Comparison of ENCODE assay signal across 15 cellular contexts in genomic region chr12:56186957-56187356, GRCh38. TPM values are rescaled to one million over a fixed set of nuclear protein-coding genes. Genes with fewer than 3 reads are reported as not detected.
DNase-seq lines count a peak whose midpoint lies in the region; ATAC-seq and TF ChIP-seq lines count a peak whose summit lies in the region.
"Had no signal": no experiment of that assay in that cellular context is flagged by ENCODE, and none has a peak within 500 bp of the region (broad histone marks: within the 10 kb centered on the region; RNA-seq: fewer than 3 reads in every experiment).

No MANE protein-coding gene starts in this region.

- H3K36me3 Mint-ChIP-seq in GM23338 (ENCODE audit: low read depth) = peaks cover 66% of the 10 kb centered on the region
- H3K36me3 Mint-ChIP-seq in activated T-helper 1 cell treated with anti-CD3 and anti-CD28 coated beads, Interleukin-12 subunit alpha, Interleukin-12 subunit beta, Interleukin-2, Interleukin-4 antibody, amounts not matched to agents 30 ng/mL and 10 ng/mL and 1 ng/mL, durations not matched to agents 14 hours and 24 hours and 36 hours (ENCODE audit: low read depth) = peaks cover 24% of the 10 kb centered on the region
- H3K36me3 Mint-ChIP-seq in nephron progenitor cell (ENCODE audit: low read depth) = peaks cover 40% of the 10 kb centered on the region

- TF ChIP-seq POLR2A in upper lobe of left lung (IDR thresholded peaks at IDR 0.05) = no peak

- H3K9me3 Mint-ChIP-seq in GM23338 (peaks cover 6% of the 10 kb centered on the region; the same call in 2 of the 3 replicates), nephron progenitor cell (no peaks in the 10 kb centered on the region)
- no peaks in the 10 kb centered on the region for H3K9me3 Mint-ChIP-seq in activated T-helper 1 cell treated with anti-CD3 and anti-CD28 coated beads, Interleukin-12 subunit alpha, Interleukin-12 subunit beta, Interleukin-2, Interleukin-4 antibody, amounts not matched to agents 30 ng/mL and 10 ng/mL and 1 ng/mL, durations not matched to agents 14 hours and 24 hours and 36 hours

- CTCF ChIA-PET in SK-N-SH (lab: Yijun Ruan, JAX) = interaction anchor here (1.0 to 13.8 kb wide), 6 partner anchors 8 to 64 kb away, joined by 3 to 272 read pairs (median 50); partner anchors contain the start of genes ESYT1, MYL6B, RNF41 and RPL41

- H3K4me2 ChIP-seq in SK-N-SH (peak overlapping the region; percentile 85), GM23338 (peak overlapping the region; percentile 97; the same call in 1 of the 2 replicates)

- no peak for ATAC-seq in SK-N-SH treated with all-trans-retinoic acid at 6 μM for 48 hours
- ATAC-seq in GM23338 = no peak
- ATAC-seq in upper lobe of left lung (ENCODE audit: low FRiP score in 2 of 2) = no peak

- TF ChIP-seq EP300 in SK-N-SH (IDR thresholded peaks at IDR 0.05; ENCODE audit: borderline replicate concordance in 1 of 2, low read depth in 1 of 2, low read length in 1 of 2) = no peak
- TF ChIP-seq EP300 in upper lobe of left lung (IDR thresholded peaks at IDR 0.05) = no peak

- H3K9me2 ChIP-seq in SK-N-SH (no peaks in the 10 kb centered on the region), GM23338 (ENCODE audit: insufficient read depth) (no peaks in the 10 kb centered on the region)

- no peaks in the 10 kb centered on the region for H3K9me3 ChIP-seq in SK-N-SH
- no peaks in the 10 kb centered on the region for H3K9me3 ChIP-seq in upper lobe of left lung
- H3K9me3 ChIP-seq: breast epithelium, testis had no signal

- H3K4me1 ChIP-seq in SK-N-SH (ENCODE audit: control insufficient read depth in 1 of 2, insufficient read depth in 2 of 2, low read depth in 1 of 2, low read length in 1 of 2) (peaks cover 8 to 13% of the 10 kb centered on the region in 2 experiments; a peak in 2 of 4 replicates), GM23338 (ENCODE audit: insufficient read depth) (peaks cover 12% of the 10 kb centered on the region), upper lobe of left lung (peaks cover 16 to 31% (median 23%) of the 10 kb centered on the region in 4 donors)

- H3K4me3 ChIP-seq in SK-N-SH (ENCODE audit: low read depth in 2 of 2, low read length in 1 of 2) = no peak overlapping the region; a peak in 1 of 4 replicates
- peak overlapping the region; percentile 100 for H3K4me3 ChIP-seq in GM23338
- no peak overlapping the region for H3K4me3 ChIP-seq in upper lobe of left lung
- H3K4me3 ChIP-seq: testis had no signal

- TF ChIP-seq CTCF in SK-N-SH (IDR thresholded peaks at IDR 0.05) = no peak
- no peak for TF ChIP-seq CTCF in GM23338 (conservative IDR thresholded peaks at IDR 0.05; ENCODE audit: low read depth in 2 of 2)
- no peak for TF ChIP-seq CTCF in nephron progenitor cell (IDR thresholded peaks at IDR 0.05)
- TF ChIP-seq CTCF in upper lobe of left lung (IDR thresholded peaks at IDR 0.05) = no peak

- peaks cover 15% of the 10 kb centered on the region for H3K27me3 Mint-ChIP-seq in GM23338 (ENCODE audit: insufficient read depth, low read depth, poor library complexity)
- peaks cover 2% of the 10 kb centered on the region for H3K27me3 Mint-ChIP-seq in activated T-helper 1 cell treated with anti-CD3 and anti-CD28 coated beads, Interleukin-12 subunit alpha, Interleukin-12 subunit beta, Interleukin-2, Interleukin-4 antibody, amounts not matched to agents 30 ng/mL and 10 ng/mL and 1 ng/mL, durations not matched to agents 14 hours and 24 hours and 36 hours (ENCODE audit: insufficient read depth)
- H3K27me3 Mint-ChIP-seq in nephron progenitor cell (ENCODE audit: low read depth, poor library complexity) = peaks cover 4% of the 10 kb centered on the region

- H3F3A ChIP-seq in SK-N-SH (replicated peaks; ENCODE audit: insufficient read depth) (peaks cover 9% of the 10 kb centered on the region), GM23338 (replicated peaks; ENCODE audit: low read depth) (peaks cover 23% of the 10 kb centered on the region; the same call in 1 of the 2 replicates)

- intact Hi-C loops in activated T-helper 1 cell treated with anti-CD3 and anti-CD28 coated beads, Interleukin-12 subunit alpha, Interleukin-12 subunit beta, Interleukin-2, Interleukin-4 antibody, amounts not matched to agents 30 ng/mL and 10 ng/mL and 1 ng/mL, durations not matched to agents 14 hours and 24 hours and 36 hours (cut with micrococcal nuclease) = loop anchor here (10.0 kb wide), 1 partner anchor 142 kb away; the partner anchor contains the start of gene RPS26

- H3K36me3 ChIP-seq in SK-N-SH (replicated peaks in 1 of 2; ENCODE audit: control insufficient read depth in 1 of 2, insufficient read depth in 2 of 2, low read length in 1 of 2) (peaks cover 28 to 48% of the 10 kb centered on the region in 2 experiments), GM23338 (ENCODE audit: insufficient read depth) (peaks cover 46% of the 10 kb centered on the region), upper lobe of left lung (peaks cover 16 to 45% (median 38%) of the 10 kb centered on the region in 4 donors)

- H3K4me1 Mint-ChIP-seq in GM23338 (peaks cover 21% of the 10 kb centered on the region), nephron progenitor cell (peaks cover 31% of the 10 kb centered on the region)
- peaks cover 43% of the 10 kb centered on the region for H3K4me1 Mint-ChIP-seq in activated T-helper 1 cell treated with anti-CD3 and anti-CD28 coated beads, Interleukin-12 subunit alpha, Interleukin-12 subunit beta, Interleukin-2, Interleukin-4 antibody, amounts not matched to agents 30 ng/mL and 10 ng/mL and 1 ng/mL, durations not matched to agents 14 hours and 24 hours and 36 hours (ENCODE audit: low read depth)

- peaks cover 8% of the 10 kb centered on the region for H4K20me1 ChIP-seq in SK-N-SH (ENCODE audit: insufficient read depth)
- peaks cover 20% of the 10 kb centered on the region for H4K20me1 ChIP-seq in GM23338 (replicated peaks; ENCODE audit: insufficient read depth)

- H2AFZ ChIP-seq in SK-N-SH (ENCODE audit: low read depth) = no peak overlapping the region
- H2AFZ ChIP-seq in GM23338 = no peak overlapping the region

- H3K4me3 Mint-ChIP-seq in GM23338 (peak overlapping the region; percentile 37; the same call in 2 of the 3 replicates), nephron progenitor cell (peak overlapping the region; percentile 92)
- peak overlapping the region; percentile 95 for H3K4me3 Mint-ChIP-seq in activated T-helper 1 cell treated with anti-CD3 and anti-CD28 coated beads, Interleukin-12 subunit alpha, Interleukin-12 subunit beta, Interleukin-2, Interleukin-4 antibody, amounts not matched to agents 30 ng/mL and 10 ng/mL and 1 ng/mL, durations not matched to agents 14 hours and 24 hours and 36 hours

- 0 out of 2 replicates have a peak overlapping the region, but pooled peaks have one; percentile 32 for H3K27ac Mint-ChIP-seq in GM23338
- no peak overlapping the region for H3K27ac Mint-ChIP-seq in activated T-helper 1 cell treated with anti-CD3 and anti-CD28 coated beads, Interleukin-12 subunit alpha, Interleukin-12 subunit beta, Interleukin-2, Interleukin-4 antibody, amounts not matched to agents 30 ng/mL and 10 ng/mL and 1 ng/mL, durations not matched to agents 14 hours and 24 hours and 36 hours
- H3K27ac Mint-ChIP-seq in nephron progenitor cell = no peak overlapping the region

- no peak overlapping the region for H3K27ac ChIP-seq in SK-N-SH (ENCODE audit: low read depth in 2 of 2, low read length in 1 of 2)
- H3K27ac ChIP-seq in GM23338 (ENCODE audit: low read depth) = peak overlapping the region; percentile 69; the same call in 1 of the 2 replicates
- peak overlapping the region in 1 of 4 donors; percentile 90 for H3K27ac ChIP-seq in upper lobe of left lung

- TF ChIP-seq RAD21 in SK-N-SH (IDR thresholded peaks at IDR 0.05; ENCODE audit: low read length) = no peak

- no peak overlapping the region for H3K9ac ChIP-seq in SK-N-SH

- H3K79me2 ChIP-seq in SK-N-SH (ENCODE audit: insufficient read depth) = peaks cover 60% of the 10 kb centered on the region
- peaks cover 35% of the 10 kb centered on the region for H3K79me2 ChIP-seq in GM23338 (replicated peaks; ENCODE audit: insufficient read depth)

- WGBS in SK-N-SH (ENCODE audit: low lambda C conversion rate) = 98% methylated on average over 2 of the region's 2 CpGs
- 41 to 46% methylated on average over 2 of the region's 2 CpGs for WGBS in upper lobe of left lung, 2 donors

- POLR2A ChIA-PET in SK-N-SH (lab: Yijun Ruan, JAX) = no interaction called here

- no peak for DNase-seq in SK-N-SH
- no peak for DNase-seq in GM23338 (ENCODE audit: low spot score)
- no peak for DNase-seq in activated T-helper 1 cell treated with anti-CD3 and anti-CD28 coated beads, Interleukin-12 subunit alpha, Interleukin-12 subunit beta, Interleukin-2, Interleukin-4 antibody, amounts not matched to agents 30 ng/mL and 10 ng/mL and 1 ng/mL, durations not matched to agents 14 hours and 24 hours and 36 hours (ENCODE audit: low spot score)
- no peak for DNase-seq in nephron progenitor cell
- no peak for DNase-seq in SW480 (ENCODE audit: low spot score)
- DNase-seq in NCI-H446 (lab: John Stamatoyannopoulos, UW) = no peak
- no peak for DNase-seq in upper lobe of left lung
- DNase-seq: 8988T; effector CD8-positive, alpha-beta T cell; NCI-H1436 treated with DMSO at 0.1 percent for 48 hours; NCI-H524; RPMI8226; testis had no signal

- H3K27me3 ChIP-seq in SK-N-SH (ENCODE audit: insufficient read depth) (no peaks in the 10 kb centered on the region), GM23338 (ENCODE audit: insufficient read depth) (no peaks in the 10 kb centered on the region), upper lobe of left lung (no peaks in the 10 kb centered on the region)
- H3K27me3 ChIP-seq: breast epithelium, testis had no signal

RNA-seq across cellular contexts. Expression of gene SMARCC2, which starts 2.3 kb away (rescaled TPM):
- 64.3 and 73.0 TPM in 2 replicates for polyA plus RNA-seq in SK-N-SH (2012; rRNA removed)
- 41.9 and 47.1 TPM in 2 replicates for polyA plus RNA-seq in SK-N-SH (2012; cell fraction: cytosol; rRNA removed)
- polyA plus RNA-seq in SK-N-SH (2012; cell fraction: nucleus; rRNA removed) = 145 and 203 TPM in 2 replicates
- 40.4 and 44.5 TPM in 2 replicates for total RNA-seq in GM23338 (2014; rRNA removed; shearing (Covaris generic))
- 52.1 and 68.3 TPM in 2 replicates for polyA plus RNA-seq in GM23338 (2016; fragmentation: Nextera tagmentation; extraction: Ambion mirVana)
- total RNA-seq in activated T-helper 1 cell treated with anti-CD3 and anti-CD28 coated beads, Interleukin-12 subunit alpha, Interleukin-12 subunit beta, Interleukin-2, Interleukin-4 antibody, amounts not matched to agents 30 ng/mL and 10 ng/mL and 1 ng/mL, durations not matched to agents 14 hours and 24 hours and 36 hours = 124 and 132 TPM in 2 replicates
- 100 to 1,000 TPM in 2 of 6 donors, 10 to 100 TPM in 4; 71.4 to 258 (median 93.9) TPM for total RNA-seq in upper lobe of left lung

RNA-seq across cellular contexts. Expression of gene MYL6, which starts 28.8 kb away (rescaled TPM):
- polyA plus RNA-seq in SK-N-SH (2012; rRNA removed) (4,697 and 4,711 TPM in 2 replicates), GM23338 (2016; fragmentation: Nextera tagmentation; extraction: Ambion mirVana) (1,545 and 1,548 TPM in 2 replicates)
- polyA plus RNA-seq in SK-N-SH (2012; cell fraction: cytosol; rRNA removed) = 5,071 and 5,786 TPM in 2 replicates
- polyA plus RNA-seq in SK-N-SH (2012; cell fraction: nucleus; rRNA removed) = 2,747 and 3,220 TPM in 2 replicates
- total RNA-seq in GM23338 (2014; rRNA removed; shearing (Covaris generic)) = 1,092 and 1,271 TPM in 2 replicates
- 786 and 802 TPM in 2 replicates for total RNA-seq in activated T-helper 1 cell treated with anti-CD3 and anti-CD28 coated beads, Interleukin-12 subunit alpha, Interleukin-12 subunit beta, Interleukin-2, Interleukin-4 antibody, amounts not matched to agents 30 ng/mL and 10 ng/mL and 1 ng/mL, durations not matched to agents 14 hours and 24 hours and 36 hours
- total RNA-seq in upper lobe of left lung = 1,000 to 10,000 TPM in 5 of 6 donors, 100 to 1,000 TPM in 1; 665 to 1,935 (median 1,528) TPM

RNA-seq across cellular contexts. Expression of gene MYL6B, which starts 34.6 kb away (rescaled TPM):
- 203 and 234 TPM in 2 replicates for polyA plus RNA-seq in SK-N-SH (2012; rRNA removed)
- 217 and 220 TPM in 2 replicates for polyA plus RNA-seq in SK-N-SH (2012; cell fraction: cytosol; rRNA removed)
- 99.3 and 133 TPM in 2 replicates for polyA plus RNA-seq in SK-N-SH (2012; cell fraction: nucleus; rRNA removed)
- total RNA-seq in GM23338 (2014; rRNA removed; shearing (Covaris generic)) = 96.9 and 103 TPM in 2 replicates
- polyA plus RNA-seq in GM23338 (2016; fragmentation: Nextera tagmentation; extraction: Ambion mirVana) = 164 and 170 TPM in 2 replicates
- total RNA-seq in activated T-helper 1 cell treated with anti-CD3 and anti-CD28 coated beads, Interleukin-12 subunit alpha, Interleukin-12 subunit beta, Interleukin-2, Interleukin-4 antibody, amounts not matched to agents 30 ng/mL and 10 ng/mL and 1 ng/mL, durations not matched to agents 14 hours and 24 hours and 36 hours = 58.8 and 67.6 TPM in 2 replicates
- 10 to 100 TPM; 10.5 to 38.4 (median 29.1) TPM for total RNA-seq in upper lobe of left lung

RNA-seq across cellular contexts. Expression of gene RNF41, which starts 34.8 kb away (rescaled TPM):
- polyA plus RNA-seq in SK-N-SH (2012; rRNA removed) (127 and 147 TPM in 2 replicates), GM23338 (2016; fragmentation: Nextera tagmentation; extraction: Ambion mirVana) (14.8 and 15.3 TPM in 2 replicates)
- polyA plus RNA-seq in SK-N-SH (2012; cell fraction: cytosol; rRNA removed) = 76.4 and 113 TPM in 2 replicates
- polyA plus RNA-seq in SK-N-SH (2012; cell fraction: nucleus; rRNA removed) = 99.8 and 124 TPM in 2 replicates
- total RNA-seq in GM23338 (2014; rRNA removed; shearing (Covaris generic)) = 68.2 and 77.1 TPM in 2 replicates
- 46.9 and 47.2 TPM in 2 replicates for total RNA-seq in activated T-helper 1 cell treated with anti-CD3 and anti-CD28 coated beads, Interleukin-12 subunit alpha, Interleukin-12 subunit beta, Interleukin-2, Interleukin-4 antibody, amounts not matched to agents 30 ng/mL and 10 ng/mL and 1 ng/mL, durations not matched to agents 14 hours and 24 hours and 36 hours
- total RNA-seq in upper lobe of left lung = 10 to 100 TPM; 38.8 to 94.3 (median 62.1) TPM

RNA-seq across cellular contexts. Expression of gene NABP2, which starts 37.2 kb away (rescaled TPM):
- 49.3 and 52.3 TPM in 2 replicates for polyA plus RNA-seq in SK-N-SH (2012; rRNA removed)
- polyA plus RNA-seq in SK-N-SH (2012; cell fraction: cytosol; rRNA removed) = 52.7 and 53.6 TPM in 2 replicates
- 12.7 and 13.1 TPM in 2 replicates for polyA plus RNA-seq in SK-N-SH (2012; cell fraction: nucleus; rRNA removed)
- 25.5 and 31.6 TPM in 2 replicates for total RNA-seq in GM23338 (2014; rRNA removed; shearing (Covaris generic))
- polyA plus RNA-seq in GM23338 (2016; fragmentation: Nextera tagmentation; extraction: Ambion mirVana) = 24.9 and 27.8 TPM in 2 replicates
- total RNA-seq in activated T-helper 1 cell treated with anti-CD3 and anti-CD28 coated beads, Interleukin-12 subunit alpha, Interleukin-12 subunit beta, Interleukin-2, Interleukin-4 antibody, amounts not matched to agents 30 ng/mL and 10 ng/mL and 1 ng/mL, durations not matched to agents 14 hours and 24 hours and 36 hours = 97.5 and 102 TPM in 2 replicates
- total RNA-seq in upper lobe of left lung = 10 to 100 TPM in 4 of 6 donors, 1 to 10 TPM in 2; 4.2 to 23.1 (median 17.6) TPM

Comparison
In these comparisons a context has a peak if more than half of its experiments do, and no peak if none do; other contexts are left out.
1. H3K4me3 Mint-ChIP-seq: peak in every context shown above with its lines; median percentile 95 in activated T-helper 1 cell treated with anti-CD3 and anti-CD28 coated beads, Interleukin-12 subunit alpha, Interleukin-12 subunit beta, Interleukin-2, Interleukin-4 antibody, amounts not matched to agents 30 ng/mL and 10 ng/mL and 1 ng/mL, durations not matched to agents 14 hours and 24 hours and 36 hours; 92 in nephron progenitor cell; 37 in GM23338.